ENCODE assay signal across 19 cellular contexts in genomic region chr2:241641631-241642030, GRCh38. TPM values are rescaled to one million over a fixed set of nuclear protein-coding genes. Genes with fewer than 3 reads are reported as not detected.
DNase-seq lines count a peak whose midpoint lies in the region; ATAC-seq, FAIRE-seq and TF ChIP-seq lines count a peak whose summit lies in the region.
"Had no signal": no experiment of that assay in that cellular context is flagged by ENCODE, and none has a peak within 500 bp of the region (broad histone marks: within the 10 kb centered on the region; RNA-seq: fewer than 3 reads in every experiment).

No MANE protein-coding gene starts in this region.

- H3K27me3 ChIP-seq in Loucy (ENCODE audit: insufficient read depth, low read length, poor library complexity, severe bottlenecking) = no peaks in the 10 kb centered on the region
- H3K27me3 ChIP-seq: adrenal gland, suprapubic skin had no signal

- peak overlapping the region; percentile 33 for H3K27ac Mint-ChIP-seq in chondrocyte (ENCODE audit: unreplicated experiment)
- H3K27ac Mint-ChIP-seq in nephron = peak overlapping the region; percentile 19 to 74 (median 21)
- H3K27ac Mint-ChIP-seq: activated T-helper 2 cell treated with anti-CD3 and anti-CD28 coated beads, Interferon-gamma antibody, Interleukin-2, Interleukin-4, amounts not matched to agents 10 μg/mL and 5 μg/mL and 100 μg/mL, durations not matched to agents 14 hours and 24 hours and 36 hours; T-helper 1 cell treated with Interleukin-12 subunit alpha and Interleukin-12 subunit beta and Interleukin-4 antibody, amounts not matched to agents 30 μg/mL and 1 μg/mL, for 36 hours had no signal

- no peaks in the 10 kb centered on the region for H3K9me3 ChIP-seq in Loucy (ENCODE audit: insufficient read depth, low read depth, low read length)
- H3K9me3 ChIP-seq: adrenal gland, suprapubic skin had no signal

- H3K9me3 Mint-ChIP-seq in chondrocyte (ENCODE audit: low read depth) = no peaks in the 10 kb centered on the region
- H3K9me3 Mint-ChIP-seq in nephron = no peaks in the 10 kb centered on the region
- H3K9me3 Mint-ChIP-seq: activated T-helper 2 cell treated with anti-CD3 and anti-CD28 coated beads, Interferon-gamma antibody, Interleukin-2, Interleukin-4, amounts not matched to agents 10 μg/mL and 5 μg/mL and 100 μg/mL, durations not matched to agents 14 hours and 24 hours and 36 hours; memory B cell had no signal

- H3K79me2 ChIP-seq in Loucy (ENCODE audit: insufficient read depth, low read length) = peaks cover 89% of the 10 kb centered on the region

- no peak for TF ChIP-seq POLR2A in GM12891 (IDR thresholded peaks at IDR 0.05; ENCODE audit: low read depth, low read length)

- H3K4me1 ChIP-seq in Loucy (ENCODE audit: insufficient read depth, low read length, poor library complexity, severe bottlenecking) = peaks cover 23% of the 10 kb centered on the region

- no peaks in the 10 kb centered on the region; the same call in 1 of the 2 replicates for H3K36me3 ChIP-seq in Loucy (ENCODE audit: insufficient read depth, low read length)
- H3K36me3 ChIP-seq: adrenal gland, suprapubic skin had no signal

- no peak overlapping the region for H2AFZ ChIP-seq in Loucy (ENCODE audit: low read length)

- peaks cover 56% of the 10 kb centered on the region for H4K20me1 ChIP-seq in Loucy (ENCODE audit: insufficient read depth, low read length, poor library complexity, severe bottlenecking)

- H3K36me3 Mint-ChIP-seq in chondrocyte (ENCODE audit: low read depth) (no peaks in the 10 kb centered on the region), nephron (ENCODE audit: low read depth) (peaks cover 13% of the 10 kb centered on the region)

- H3K4me3 Mint-ChIP-seq in chondrocyte (ENCODE audit: unreplicated experiment) (no peak overlapping the region), nephron (peak overlapping the region in 2 of 3 experiments; percentile 36 to 49)
- H3K4me3 Mint-ChIP-seq: memory B cell; T-helper 1 cell treated with Interleukin-12 subunit alpha and Interleukin-12 subunit beta and Interleukin-4 antibody, amounts not matched to agents 30 μg/mL and 1 μg/mL, for 36 hours had no signal

- no peak overlapping the region for H3K9ac ChIP-seq in Loucy (ENCODE audit: low read depth, low read length, poor library complexity, severe bottlenecking)

- no peak for TF ChIP-seq CTCF in Loucy (conservative IDR thresholded peaks at IDR 0.05; ENCODE audit: low read length)
- no peak for TF ChIP-seq CTCF in chondrocyte (IDR thresholded peaks at IDR 0.05)
- no peak for TF ChIP-seq CTCF in nephron (IDR thresholded peaks at IDR 0.05; ENCODE audit: unreplicated experiment in 3 of 3)

- peaks cover 40% of the 10 kb centered on the region for H3K4me1 Mint-ChIP-seq in chondrocyte (ENCODE audit: low read depth)
- H3K4me1 Mint-ChIP-seq in nephron = peaks cover 44% of the 10 kb centered on the region

- H3K9me2 ChIP-seq in Loucy (replicated peaks; ENCODE audit: low read depth, low read length) = no peaks in the 10 kb centered on the region

- ATAC-seq in HG03045 (IDR thresholded peaks at IDR 0.05; ENCODE audit: unreplicated experiment) = no peak

- DNase-seq in CD1c-positive myeloid dendritic cell (ENCODE audit: extremely low spot score) (peak; percentile 30), chondrocyte (ENCODE audit: low spot score) (no peak), NCI-H774 (lab: John Stamatoyannopoulos, UW) (no peak), GM12891 (ENCODE audit: insufficient read length, low spot score) (no peak)
- DNase-seq in stimulated activated naive CD4-positive, alpha-beta T cell treated with Interleukin-2 at 50 U/mL for 16 hours (lab: John Stamatoyannopoulos, UW) = no peak
- DNase-seq: adrenal gland, caudate nucleus, COR-L47, NCI-H1417, NCI-H69, SIG-M5 had no signal

- H3F3A ChIP-seq in Loucy (ENCODE audit: low read depth) = no peaks in the 10 kb centered on the region

- FAIRE-seq in GM12891 (lab: Jason Lieb, UNC) = no peak
- FAIRE-seq: frontal cortex had no signal

- peak overlapping the region; percentile 14 for H3K4me3 ChIP-seq in Loucy (ENCODE audit: low read length, poor library complexity, severe bottlenecking)
- H3K4me3 ChIP-seq: adrenal gland, suprapubic skin had no signal

- H3K27me3 Mint-ChIP-seq in chondrocyte (ENCODE audit: low read depth) (no peaks in the 10 kb centered on the region), nephron (ENCODE audit: low read depth) (no peaks in the 10 kb centered on the region)
- H3K27me3 Mint-ChIP-seq: memory B cell had no signal

- H3K4me2 ChIP-seq in Loucy (ENCODE audit: low read depth, low read length, poor library complexity, severe bottlenecking) = peak overlapping the region; percentile 97

TF ChIP-seq in GM12891, 5 proteins besides CTCF, POLR2A, EP300 and RAD21:
- TF ChIP-seq SPI1 (IDR thresholded peaks at IDR 0.05; ENCODE audit: low read depth, low read length) (no peak), PAX5 (IDR thresholded peaks at IDR 0.05; ENCODE audit: insufficient read depth, low read length, severe bottlenecking) (no peak), POLR2AphosphoS5 (IDR thresholded peaks at IDR 0.05; ENCODE audit: low read depth, low read length) (no peak), TAF1 (IDR thresholded peaks at IDR 0.05; ENCODE audit: low read depth, low read length) (no peak)

RNA-seq across cellular contexts. Expression of gene ATG4B, which starts 4.1 kb away (rescaled TPM):
- total RNA-seq in chondrocyte = 53.1 to 64.0 TPM (median 57.2 TPM) in 3 replicates
- 44.9 TPM for polyA plus RNA-seq in GM12891 (2012; ENCODE audit: low read depth, missing spikeins)

RNA-seq across cellular contexts. Expression of gene THAP4, which starts 4.7 kb away (rescaled TPM):
- total RNA-seq in chondrocyte = 40.9 to 42.4 TPM (median 41.4 TPM) in 3 replicates
- polyA plus RNA-seq in GM12891 (2012; ENCODE audit: low read depth, missing spikeins) = 38.5 TPM

RNA-seq across cellular contexts. Expression of gene DTYMK, which starts 45.0 kb away (rescaled TPM):
- 22.7 to 32.7 TPM (median 23.1 TPM) in 3 replicates for total RNA-seq in chondrocyte
- 40.4 TPM for polyA plus RNA-seq in GM12891 (2012; ENCODE audit: low read depth, missing spikeins)
